In genomic region chr17:43126911-43127290, GRCh38 we compare ENCODE assay signal across 9 cellular contexts. TPM values are rescaled to one million over a fixed set of nuclear protein-coding genes. Genes with fewer than 3 reads are reported as not detected.
DNase-seq lines count a peak whose midpoint lies in the region; ATAC-seq and TF ChIP-seq lines count a peak whose summit lies in the region.
"Had no signal": no experiment of that assay in that cellular context is flagged by ENCODE, and none has a peak within 500 bp of the region (broad histone marks: within the 10 kb centered on the region; RNA-seq: fewer than 3 reads in every experiment).

No MANE protein-coding gene starts in this region.

- CTCF ChIA-PET in SK-N-SH (lab: Yijun Ruan, JAX), result interaction anchor here (0.6 kb wide), 2 partner anchors 50 to 102 kb away, joined by 3 read pairs; no protein-coding TSS in a partner anchor

- no peaks in the 10 kb centered on the region for H4K20me1 ChIP-seq in SK-N-SH (ENCODE audit: insufficient read depth)

- WGBS in SK-N-SH (ENCODE audit: low lambda C conversion rate), result 74% methylated on average over 12 of the region's 24 CpGs

- TF ChIP-seq RAD21 in SK-N-SH (IDR thresholded peaks at IDR 0.05; ENCODE audit: low read length), result no peak

- no peak for TF ChIP-seq CTCF in SK-N-SH (IDR thresholded peaks at IDR 0.05)

- no peaks in the 10 kb centered on the region for H3K9me2 ChIP-seq in SK-N-SH

- intact Hi-C loops in activated T-helper 2 cell treated with anti-CD3 and anti-CD28 coated beads, Interferon-gamma antibody, Interleukin-2, Interleukin-4, amounts not matched to agents 10 μg/mL and 5 μg/mL and 100 μg/mL, durations not matched to agents 14 hours and 24 hours and 36 hours (cut with micrococcal nuclease), result no loop called here
- intact Hi-C loops in Right ventricle myocardium inferior (cut with DNase I), result no loop called here

- no peaks in the 10 kb centered on the region for H3K9me3 ChIP-seq in SK-N-SH

- peaks cover 0 to 7% of the 10 kb centered on the region in 2 experiments; a peak in 2 of 4 replicates for H3K4me1 ChIP-seq in SK-N-SH (ENCODE audit: control insufficient read depth in 1 of 2, insufficient read depth in 2 of 2, low read depth in 1 of 2, low read length in 1 of 2)

- no peak for TF ChIP-seq EP300 in SK-N-SH (IDR thresholded peaks at IDR 0.05; ENCODE audit: borderline replicate concordance in 1 of 2, low read depth in 1 of 2, low read length in 1 of 2)

- H3K27ac ChIP-seq in SK-N-SH (ENCODE audit: low read depth in 2 of 2, low read length in 1 of 2), result no peak overlapping the region

- H3K27me3 Mint-ChIP-seq in activated T-helper 2 cell treated with anti-CD3 and anti-CD28 coated beads, Interferon-gamma antibody, Interleukin-2, Interleukin-4, amounts not matched to agents 10 μg/mL and 5 μg/mL and 100 μg/mL, durations not matched to agents 14 hours and 24 hours and 36 hours (ENCODE audit: low read depth), result no peaks in the 10 kb centered on the region
- H3K27me3 Mint-ChIP-seq in naive thymus-derived CD8-positive, alpha-beta T cell, result no peaks in the 10 kb centered on the region

- H3K4me1 Mint-ChIP-seq in activated T-helper 2 cell treated with anti-CD3 and anti-CD28 coated beads, Interferon-gamma antibody, Interleukin-2, Interleukin-4, amounts not matched to agents 10 μg/mL and 5 μg/mL and 100 μg/mL, durations not matched to agents 14 hours and 24 hours and 36 hours (ENCODE audit: low read depth), result peaks cover 22% of the 10 kb centered on the region
- H3K4me1 Mint-ChIP-seq in naive thymus-derived CD8-positive, alpha-beta T cell, result peaks cover 16 to 42% (median 36%) of the 10 kb centered on the region in 4 donors

- H2AFZ ChIP-seq in SK-N-SH (ENCODE audit: low read depth), result no peak overlapping the region

- peaks cover 75% of the 10 kb centered on the region for H3K79me2 ChIP-seq in SK-N-SH (ENCODE audit: insufficient read depth)

- H3K9me3 Mint-ChIP-seq in activated T-helper 2 cell treated with anti-CD3 and anti-CD28 coated beads, Interferon-gamma antibody, Interleukin-2, Interleukin-4, amounts not matched to agents 10 μg/mL and 5 μg/mL and 100 μg/mL, durations not matched to agents 14 hours and 24 hours and 36 hours, result no peaks in the 10 kb centered on the region
- H3K9me3 Mint-ChIP-seq in naive thymus-derived CD8-positive, alpha-beta T cell, result no peaks in the 10 kb centered on the region

- no peak overlapping the region for H3K9ac ChIP-seq in SK-N-SH

- H3K4me3 ChIP-seq in SK-N-SH (ENCODE audit: low read depth in 2 of 2, low read length in 1 of 2), result peak overlapping the region; percentile 78 to 95

- no peaks in the 10 kb centered on the region for H3K27me3 ChIP-seq in SK-N-SH (ENCODE audit: insufficient read depth)

- H3K4me3 Mint-ChIP-seq in activated T-helper 2 cell treated with anti-CD3 and anti-CD28 coated beads, Interferon-gamma antibody, Interleukin-2, Interleukin-4, amounts not matched to agents 10 μg/mL and 5 μg/mL and 100 μg/mL, durations not matched to agents 14 hours and 24 hours and 36 hours (ENCODE audit: low read depth), result peak overlapping the region; percentile 75
- H3K4me3 Mint-ChIP-seq in naive thymus-derived CD8-positive, alpha-beta T cell, result peak overlapping the region in 9 of 10 donors; percentile 39 to 78 (median 72)

- peak overlapping the region; percentile 91; the same call in 1 of the 2 replicates for H3K4me2 ChIP-seq in SK-N-SH

- peaks cover 3 to 23% of the 10 kb centered on the region in 2 experiments for H3K36me3 ChIP-seq in SK-N-SH (replicated peaks in 1 of 2; ENCODE audit: control insufficient read depth in 1 of 2, insufficient read depth in 2 of 2, low read length in 1 of 2)

- peaks cover 32% of the 10 kb centered on the region for H3K36me3 Mint-ChIP-seq in activated T-helper 2 cell treated with anti-CD3 and anti-CD28 coated beads, Interferon-gamma antibody, Interleukin-2, Interleukin-4, amounts not matched to agents 10 μg/mL and 5 μg/mL and 100 μg/mL, durations not matched to agents 14 hours and 24 hours and 36 hours (ENCODE audit: low read depth)
- peaks cover 0 to 22% (median 9%) of the 10 kb centered on the region in 3 donors for H3K36me3 Mint-ChIP-seq in naive thymus-derived CD8-positive, alpha-beta T cell

- peak overlapping the region; percentile 49 for H3K27ac Mint-ChIP-seq in activated T-helper 2 cell treated with anti-CD3 and anti-CD28 coated beads, Interferon-gamma antibody, Interleukin-2, Interleukin-4, amounts not matched to agents 10 μg/mL and 5 μg/mL and 100 μg/mL, durations not matched to agents 14 hours and 24 hours and 36 hours
- peak overlapping the region in 4 of 10 donors; percentile 53 to 82 (median 74) for H3K27ac Mint-ChIP-seq in naive thymus-derived CD8-positive, alpha-beta T cell

- no peak for ATAC-seq in SK-N-SH treated with all-trans-retinoic acid at 6 μM for 48 hours
- ATAC-seq in naive thymus-derived CD8-positive, alpha-beta T cell, result no peak
- ATAC-seq in GM21737 (IDR thresholded peaks at IDR 0.05; ENCODE audit: unreplicated experiment), result no peak
- ATAC-seq in Right ventricle myocardium inferior, result no peak

- POLR2A ChIA-PET in SK-N-SH (lab: Yijun Ruan, JAX), result interaction anchor here (1.7 kb wide), 1 partner anchor 102 kb away, joined by 6 read pairs; no protein-coding TSS in a partner anchor
- POLR2A ChIA-PET in naive thymus-derived CD8-positive, alpha-beta T cell (lab: Charles Lee), result interaction anchor here (0.8 kb wide), 2 partner anchors 102 to 129 kb away, joined by 3 read pairs; partner anchors contain the start of genes RND2 and RPL27

- H3F3A ChIP-seq in SK-N-SH (replicated peaks; ENCODE audit: insufficient read depth), result peaks cover 22% of the 10 kb centered on the region

- no peak for DNase-seq in SK-N-SH
- DNase-seq in ELF-1 (ENCODE audit: low read depth, low spot score), result peak; percentile 19
- no peak for DNase-seq in activated T-helper 2 cell treated with anti-CD3 and anti-CD28 coated beads, Interferon-gamma antibody, Interleukin-2, Interleukin-4, amounts not matched to agents 10 μg/mL and 5 μg/mL and 100 μg/mL, durations not matched to agents 14 hours and 24 hours and 36 hours (ENCODE audit: low spot score)
- DNase-seq in naive thymus-derived CD8-positive, alpha-beta T cell, result no peak
- DNase-seq in NCI-H748 (lab: John Stamatoyannopoulos, UW; ENCODE audit: unreplicated experiment), result no peak
- DNase-seq in Right ventricle myocardium inferior (ENCODE audit: missing footprints), result no peak
- DNase-seq: NCI-H2171 had no signal

TF ChIP-seq in SK-N-SH, 30 proteins besides CTCF, POLR2A, EP300 and RAD21:
- no peak for TF ChIP-seq EZH2phosphoT487 (IDR thresholded peaks at IDR 0.05; ENCODE audit: borderline replicate concordance, low read depth)
- no peak for TF ChIP-seq RCOR1 (IDR thresholded peaks at IDR 0.05; ENCODE audit: low read length)

TF ChIP-seq in SK-N-SH treated with all-trans-retinoic acid at 6 μM for 48 hours, 23 proteins besides CTCF, POLR2A, EP300 and RAD21 (continues in another document):
- no peak for TF ChIP-seq ZNF8 (CRISPR knock-in tag; IDR thresholded peaks at IDR 0.05)
- no peak for TF ChIP-seq TSHZ2 (CRISPR knock-in tag; IDR thresholded peaks at IDR 0.05)
- TF ChIP-seq CSDC2 (CRISPR knock-in tag; IDR thresholded peaks at IDR 0.05), result no peak
- no peak for TF ChIP-seq ARNTL (CRISPR knock-in tag; IDR thresholded peaks at IDR 0.05; ENCODE audit: borderline replicate concordance, low read depth)
- TF ChIP-seq TOX (CRISPR knock-in tag; IDR thresholded peaks at IDR 0.05; ENCODE audit: borderline replicate concordance), result no peak
- no peak for TF ChIP-seq GLIS3 (CRISPR knock-in tag; IDR thresholded peaks at IDR 0.05)
- no peak for TF ChIP-seq BACH2 (CRISPR knock-in tag; IDR thresholded peaks at IDR 0.05; ENCODE audit: borderline replicate concordance)
- no peak for TF ChIP-seq ZNF565 (CRISPR knock-in tag; conservative IDR thresholded peaks at IDR 0.05; ENCODE audit: low read depth)
- no peak for TF ChIP-seq ZC3H10 (CRISPR knock-in tag; IDR thresholded peaks at IDR 0.05)

RNA-seq across cellular contexts. Expression of gene BRCA1, which starts 1.7 kb away (rescaled TPM):
- polyA plus RNA-seq in SK-N-SH (2012; rRNA removed), result 11.2 and 12.5 TPM in 2 replicates
- polyA plus RNA-seq in SK-N-SH (2012; cell fraction: cytosol; rRNA removed), result 8.4 and 10.4 TPM in 2 replicates
- 13.3 and 15.5 TPM in 2 replicates for polyA plus RNA-seq in SK-N-SH (2012; cell fraction: nucleus; rRNA removed)
- 66.4 and 68.3 TPM in 2 replicates for total RNA-seq in activated T-helper 2 cell treated with anti-CD3 and anti-CD28 coated beads, Interferon-gamma antibody, Interleukin-2, Interleukin-4, amounts not matched to agents 10 μg/mL and 5 μg/mL and 100 μg/mL, durations not matched to agents 14 hours and 24 hours and 36 hours
- 1 to 10 TPM; 5.8 to 6.2 TPM for total RNA-seq in naive thymus-derived CD8-positive, alpha-beta T cell
- polyA plus RNA-seq in naive thymus-derived CD8-positive, alpha-beta T cell, result 1 to 10 TPM in 2 of 3 donors, under 1 TPM in 1; 0.35 to 1.8 (median 1.2) TPM
- 7.9 TPM for total RNA-seq in Right ventricle myocardium inferior

RNA-seq across cellular contexts. Expression of gene NBR1, which starts 44.1 kb away (rescaled TPM):
- 41.4 and 62.5 TPM in 2 replicates for polyA plus RNA-seq in SK-N-SH (2012; rRNA removed)
- polyA plus RNA-seq in SK-N-SH (2012; cell fraction: cytosol; rRNA removed), result 45.4 and 53.2 TPM in 2 replicates
- 21.3 and 40.4 TPM in 2 replicates for polyA plus RNA-seq in SK-N-SH (2012; cell fraction: nucleus; rRNA removed)
- total RNA-seq in activated T-helper 2 cell treated with anti-CD3 and anti-CD28 coated beads, Interferon-gamma antibody, Interleukin-2, Interleukin-4, amounts not matched to agents 10 μg/mL and 5 μg/mL and 100 μg/mL, durations not matched to agents 14 hours and 24 hours and 36 hours, result 49.1 and 50.8 TPM in 2 replicates
- total RNA-seq in naive thymus-derived CD8-positive, alpha-beta T cell, result 10 to 100 TPM; 81.3 to 88.0 TPM
- polyA plus RNA-seq in naive thymus-derived CD8-positive, alpha-beta T cell, result 10 to 100 TPM; 63.3 to 73.2 (median 68.1) TPM
- 96.9 TPM for total RNA-seq in Right ventricle myocardium inferior
